ENCODE assay signal across 8 cellular contexts in the genomic region with DNA sequence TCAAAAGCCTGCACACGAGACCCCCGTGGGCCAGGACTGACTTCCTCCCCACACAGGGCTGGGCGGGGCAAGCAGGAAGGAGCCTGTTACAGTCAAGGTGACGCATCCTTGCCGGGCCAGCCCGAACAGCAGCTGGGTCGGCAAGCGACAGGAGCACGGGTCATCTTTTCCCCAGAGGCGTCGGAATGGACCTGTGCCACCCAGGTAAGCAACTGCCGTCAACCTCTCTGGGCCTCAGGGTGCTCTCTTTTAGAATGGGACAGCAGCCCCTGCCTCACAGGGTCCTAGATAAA. TPM values are rescaled to one million over a fixed set of nuclear protein-coding genes. Genes with fewer than 3 reads are reported as not detected.
DNase-seq lines count a peak whose midpoint lies in the region; ATAC-seq and TF ChIP-seq lines count a peak whose summit lies in the region.
"Had no signal": no experiment of that assay in that cellular context is flagged by ENCODE, and none has a peak within 500 bp of the region (broad histone marks: within the 10 kb centered on the region; RNA-seq: fewer than 3 reads in every experiment).

A gene with protein sequence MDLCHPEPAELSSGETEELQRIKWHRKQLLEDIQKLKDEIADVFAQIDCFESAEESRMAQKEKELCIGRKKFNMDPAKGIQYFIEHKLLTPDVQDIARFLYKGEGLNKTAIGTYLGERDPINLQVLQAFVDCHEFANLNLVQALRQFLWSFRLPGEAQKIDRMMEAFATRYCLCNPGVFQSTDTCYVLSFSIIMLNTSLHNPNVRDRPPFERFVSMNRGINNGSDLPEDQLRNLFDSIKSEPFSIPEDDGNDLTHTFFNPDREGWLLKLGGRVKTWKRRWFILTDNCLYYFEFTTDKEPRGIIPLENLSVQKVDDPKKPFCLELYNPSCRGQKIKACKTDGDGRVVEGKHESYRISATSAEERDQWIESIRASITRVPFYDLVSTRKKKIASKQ (plus strand): TSS at position 124 of the 293 bp plus-strand sequence. CDS start 62 bp downstream, at position 186.

- no peak within 1 kb of the TSS for H2BK12ac ChIP-seq in trophoblast cell (ENCODE audit: low read length)

- ATAC-seq in HG02623 (IDR thresholded peaks at IDR 0.05; ENCODE audit: unreplicated experiment) = peak; percentile 53
- ATAC-seq in activated B cell treated with CpG ODN at 0.5 μM for 24 hours (ENCODE audit: low read depth) = peak; percentile 69

- H3K27ac Mint-ChIP-seq in activated B cell treated with CpG ODN at 0.5 μM for 24 hours = peak within 1 kb of the TSS; percentile 99

- H3K9ac ChIP-seq in trophoblast cell (ENCODE audit: low read length) = no peak within 1 kb of the TSS

- no peak within 1 kb of the TSS for H3K14ac ChIP-seq in trophoblast cell (ENCODE audit: low read length)

- H2BK120ac ChIP-seq in trophoblast cell (ENCODE audit: insufficient read depth, low read length, poor library complexity) = no peak within 1 kb of the TSS

- peaks cover 81% of the 10 kb centered on the region for H3K4me1 Mint-ChIP-seq in activated B cell treated with CpG ODN at 0.5 μM for 24 hours

- no peak within 1 kb of the TSS for H2BK5ac ChIP-seq in trophoblast cell (ENCODE audit: low read depth, low read length, poor library complexity)

- no peak within 1 kb of the TSS for H4K12ac ChIP-seq in trophoblast cell (ENCODE audit: low read depth, low read length)

- H2AFZ ChIP-seq in trophoblast cell (ENCODE audit: insufficient read depth, low read length, poor library complexity) = no peak within 1 kb of the TSS

- H3K27me3 ChIP-seq in trophoblast cell (ENCODE audit: insufficient read depth, low read length) = no peaks in the 10 kb centered on the region

- H3K4me2 ChIP-seq in trophoblast cell (ENCODE audit: low read length) = no peak within 1 kb of the TSS

- H2AK5ac ChIP-seq in trophoblast cell (ENCODE audit: low read length) = no peak within 1 kb of the TSS

- no peaks in the 10 kb centered on the region for H3K36me3 ChIP-seq in trophoblast cell (ENCODE audit: control insufficient read depth in 1 of 2, insufficient read depth in 2 of 2, low read length in 2 of 2)

- H3K27me3 Mint-ChIP-seq in activated B cell treated with CpG ODN at 0.5 μM for 24 hours = no peaks in the 10 kb centered on the region

- H3K79me2 ChIP-seq in trophoblast cell (ENCODE audit: control insufficient read depth, insufficient read depth, low read length, poor library complexity) = no peaks in the 10 kb centered on the region

- H3K4me1 ChIP-seq in trophoblast cell (ENCODE audit: control insufficient read depth in 1 of 2, insufficient read depth in 2 of 2, low read length in 2 of 2) = no peaks in the 10 kb centered on the region

- peaks cover 2% of the 10 kb centered on the region for H3K9me3 ChIP-seq in trophoblast cell (ENCODE audit: insufficient read depth, low read depth, low read length)

- peaks cover 14% of the 10 kb centered on the region for H3K36me3 Mint-ChIP-seq in activated B cell treated with CpG ODN at 0.5 μM for 24 hours (ENCODE audit: low read depth)

- CTCF ChIA-PET in activated B cell treated with CpG ODN at 0.5 μM for 24 hours (lab: Charles Lee) = interaction anchor here (1.5 to 3.1 kb wide), 5 partner anchors 14 to 27 kb away, joined by 4 to 12 read pairs (median 7); no protein-coding TSS in a partner anchor

- H3K4me3 Mint-ChIP-seq in activated B cell treated with CpG ODN at 0.5 μM for 24 hours = peak within 1 kb of the TSS; percentile 86

- TF ChIP-seq CTCF in activated B cell treated with CpG ODN at 0.5 μM for 24 hours (IDR thresholded peaks at IDR 0.05) = no peak

- H3K23ac ChIP-seq in trophoblast cell (ENCODE audit: low read length) = no peak within 1 kb of the TSS

- no peak within 1 kb of the TSS for H3K4ac ChIP-seq in trophoblast cell (ENCODE audit: low read depth, low read length)

- no peak within 1 kb of the TSS for H4K91ac ChIP-seq in trophoblast cell (ENCODE audit: low read depth, low read length)

- no peaks in the 10 kb centered on the region for H3K9me3 Mint-ChIP-seq in activated B cell treated with CpG ODN at 0.5 μM for 24 hours

- DNase-seq in activated B cell treated with CpG ODN at 0.5 μM for 24 hours (peak; percentile 64), caudate nucleus (lab: John Stamatoyannopoulos, UW) (peak in 5 of 61 donors; percentile 6 to 29 (median 18)), trophoblast cell (peak; percentile 26 to 34), ureter (ENCODE audit: low spot score) (peak; percentile 78), NCI-H446 treated with DMSO at 0.1 percent for 48 hours (lab: John Stamatoyannopoulos, UW) (no peak), AG08395 (ENCODE audit: low spot score) (no peak)

- intact Hi-C loops in activated B cell treated with CpG ODN at 0.5 μM for 24 hours (cut with micrococcal nuclease) = loop anchor here (1.0 kb wide), 1 partner anchor 15 kb away; no protein-coding TSS in a partner anchor

- no peaks in the 10 kb centered on the region for H3K79me1 ChIP-seq in trophoblast cell (ENCODE audit: low read length)

- H4K8ac ChIP-seq in trophoblast cell (ENCODE audit: low read depth, low read length) = no peak within 1 kb of the TSS

- peak within 1 kb of the TSS; percentile 31 for H3K27ac ChIP-seq in caudate nucleus (ENCODE audit: low read depth, low read length)
- no peak within 1 kb of the TSS for H3K27ac ChIP-seq in trophoblast cell (ENCODE audit: low read depth, low read length)
- H3K27ac ChIP-seq: VCaP had no signal

- POLR2A ChIA-PET in activated B cell treated with CpG ODN at 0.5 μM for 24 hours (lab: Charles Lee) = interaction anchor here (0.7 to 6.3 kb wide), 9 partner anchors 9 to 203 kb away, joined by 3 to 47 read pairs (median 4); partner anchors contain the start of genes MFNG and RAC2

- H3K4me3 ChIP-seq in trophoblast cell (ENCODE audit: low read depth, low read length) = no peak within 1 kb of the TSS

- no CpG with 5 or more reads among the region's 12 CpGs for WGBS in trophoblast cell (ENCODE audit: extremely low coverage, insufficient coverage, insufficient read length)

- no peak within 1 kb of the TSS for H3K18ac ChIP-seq in trophoblast cell (ENCODE audit: low read length)

RNA-seq across cellular contexts. Expression of the gene that starts here (rescaled TPM):
- total RNA-seq in activated B cell treated with CpG ODN at 0.5 μM for 24 hours (37.2 and 40.3 TPM in 2 replicates), ureter (16.3 TPM)
- polyA plus RNA-seq in trophoblast cell (2013) = not detected in 2 replicates

Comparison
In these comparisons a context has a peak if more than half of its experiments do, and no peak if none do; other contexts are left out.
1. DNase-seq: peak in activated B cell treated with CpG ODN at 0.5 μM for 24 hours (single experiment), trophoblast cell (2 of 2) and ureter (single experiment); none in NCI-H446 treated with DMSO at 0.1 percent for 48 hours (single experiment) and AG08395 (single experiment).